Comparison of ENCODE assay signal across 17 cellular contexts in genomic region chr12:131076277-131076676, GRCh38.
"Had no signal": no experiment of that assay in that cellular context is flagged by ENCODE, and none has a peak within 500 bp of the region (broad histone marks: within the 10 kb centered on the region; RNA-seq: fewer than 3 reads in every experiment).

No MANE protein-coding gene starts in this region.

- H2AFZ ChIP-seq: hepatocyte had no signal

- H3K27me3 ChIP-seq: adrenal gland, hepatocyte had no signal

- H3K4me3 ChIP-seq: adrenal gland, hepatocyte, lower lobe of right lung, thoracic aorta had no signal

- H3K79me2 ChIP-seq: hepatocyte had no signal

- H3K36me3 ChIP-seq: adrenal gland, thoracic aorta had no signal

- H3K4me1 ChIP-seq: adrenal gland had no signal

- FAIRE-seq: bronchial epithelial cell had no signal

- ATAC-seq: activated CD8-positive, alpha-beta T cell treated with anti-CD3 and anti-CD28 coated beads for 36 hours; activated naive CD4-positive, alpha-beta T cell treated with anti-CD3 and anti-CD28 coated beads, Interleukin-2, amount 50 U/mL, for 72 hours; activated T-cell treated with anti-CD3 and anti-CD28 coated beads, Interleukin-2, amount 50 U/mL, for 4 hours had no signal

- H3K4me2 ChIP-seq: hepatocyte had no signal

- DNase-seq: activated CD4-positive, alpha-beta T cell treated with anti-CD3 and anti-CD28 coated beads, Interleukin-2, amount 10 ng/mL, durations not matched to agents 24 days and 14 days; activated CD8-positive, alpha-beta T cell treated with anti-CD3 and anti-CD28 coated beads for 36 hours; activated gamma-delta T cell treated with Interleukin-2 at 50 U/mL for 16 hours; activated T-cell treated with anti-CD3 and anti-CD28 coated beads, Interleukin-2, amount 50 U/mL, for 4 hours; dermis blood vessel endothelial cell; effector memory CD4-positive, alpha-beta T cell; foreskin fibroblast; left cardiac atrium; lower lobe of right lung; retina; T-helper 1 cell; T1000 had no signal

- H3K27ac ChIP-seq: adrenal gland, hepatocyte, lower lobe of right lung, thoracic aorta had no signal

- H3K9me3 ChIP-seq: adrenal gland, lower lobe of right lung, thoracic aorta had no signal
